In genomic region chr16:66849543-66849942, GRCh38 we compare ENCODE assay signal across 22 cellular contexts. TPM values are rescaled to one million over a fixed set of nuclear protein-coding genes. Genes with fewer than 3 reads are reported as not detected.
DNase-seq lines count a peak whose midpoint lies in the region; FAIRE-seq and TF ChIP-seq lines count a peak whose summit lies in the region.
"Had no signal": no experiment of that assay in that cellular context is flagged by ENCODE, and none has a peak within 500 bp of the region (broad histone marks: within the 10 kb centered on the region; RNA-seq: fewer than 3 reads in every experiment).

No MANE protein-coding gene starts in this region.

- H3K9ac ChIP-seq in H1 (replicated peaks in 1 of 4; ENCODE audit: extremely low read depth in 1 of 4, low read depth in 3 of 4, low read length in 3 of 4): no peak overlapping the region

- BruUV-seq in OCI-LY7 (replicated peaks; lab: Mats Ljungman, UMichigan): no TSS peak

- H3K18ac ChIP-seq in H1 (ENCODE audit: extremely low read depth, low read length): no peak overlapping the region

- no peak overlapping the region for H3K4me3 ChIP-seq in OCI-LY7 (ENCODE audit: low read depth, low read length, poor library complexity, severe bottlenecking)
- no peak overlapping the region for H3K4me3 ChIP-seq in H1 (ENCODE audit: extremely low read depth in 1 of 4, insufficient read depth in 2 of 4, low read depth in 3 of 4, low read length in 4 of 4)
- no peak overlapping the region for H3K4me3 ChIP-seq in osteoblast (ENCODE audit: insufficient read depth, low read length)
- H3K4me3 ChIP-seq in ovary: no peak overlapping the region

- H3K4me2 ChIP-seq in OCI-LY7 (ENCODE audit: low read length) (no peak overlapping the region), H1 (ENCODE audit: insufficient read depth in 1 of 2, low read depth in 2 of 2, low read length in 2 of 2) (no peak overlapping the region), osteoblast (ENCODE audit: insufficient read depth, low read length) (no peak overlapping the region)

- no peak overlapping the region for H4K5ac ChIP-seq in H1 (ENCODE audit: insufficient read length, low read depth, low read length)

- no peak overlapping the region for H4K91ac ChIP-seq in H1 (replicated peaks; ENCODE audit: insufficient read length, low read length)

- 90% methylated on average over 4 of the region's 4 CpGs; no CpG with 5 or more reads in 1 of the 2 experiments for WGBS in H1 (ENCODE audit: extremely low coverage in 1 of 2, insufficient coverage in 1 of 2, insufficient read length in 1 of 2, insufficient replicate concordance in 2 of 2, low coverage in 1 of 2, low lambda C conversion rate in 2 of 2, missing lambda C conversion rate in 1 of 2), 2 experiments
- WGBS in ovary, 3 donors: 79 to 90% (median 87%) methylated on average over 4 of the region's 4 CpGs

- H2BK12ac ChIP-seq in H1 (ENCODE audit: low read depth, low read length): no peak overlapping the region

- H2BK20ac ChIP-seq in H1 (ENCODE audit: low read length): no peak overlapping the region

- H3K4me1 Mint-ChIP-seq in activated T-cell treated with anti-CD3 and anti-CD28 coated beads, Interleukin-2, amount 50 U/mL, for 24 hours (ENCODE audit: low read depth): peaks cover 10% of the 10 kb centered on the region
- peaks cover 11% of the 10 kb centered on the region for H3K4me1 Mint-ChIP-seq in osteocyte (ENCODE audit: unreplicated experiment)

- H3K9me3 Mint-ChIP-seq in activated T-cell treated with anti-CD3 and anti-CD28 coated beads, Interleukin-2, amount 50 U/mL, for 24 hours: no peaks in the 10 kb centered on the region
- no peaks in the 10 kb centered on the region for H3K9me3 Mint-ChIP-seq in osteocyte (ENCODE audit: unreplicated experiment)
- H3K9me3 Mint-ChIP-seq: CD4-positive, alpha-beta T cell had no signal

- H3K27me3 Mint-ChIP-seq in activated T-cell treated with anti-CD3 and anti-CD28 coated beads, Interleukin-2, amount 50 U/mL, for 24 hours: peaks cover 23% of the 10 kb centered on the region
- peaks cover 29% of the 10 kb centered on the region for H3K27me3 Mint-ChIP-seq in osteocyte (ENCODE audit: unreplicated experiment)

- H3K27ac Mint-ChIP-seq in activated T-cell treated with anti-CD3 and anti-CD28 coated beads, Interleukin-2, amount 50 U/mL, for 24 hours: no peak overlapping the region
- H3K27ac Mint-ChIP-seq in osteocyte (ENCODE audit: unreplicated experiment): no peak overlapping the region
- H3K27ac Mint-ChIP-seq: CD4-positive, alpha-beta T cell had no signal

- TF ChIP-seq EP300 in H1 (IDR thresholded peaks at IDR 0.05; ENCODE audit: borderline replicate concordance in 1 of 2, low read depth in 2 of 2, low read length in 2 of 2) (no peak), ovary (IDR thresholded peaks at IDR 0.05) (no peak)

- no peak overlapping the region for H2BK15ac ChIP-seq in H1 (ENCODE audit: low read length)

- no peak overlapping the region for H2AK5ac ChIP-seq in H1 (ENCODE audit: low read depth, low read length)

- H3K23me2 ChIP-seq in H1 (ENCODE audit: low read depth, low read length): peaks cover 5% of the 10 kb centered on the region

- peak; percentile 24; the same call in 1 of the 2 replicates for TF ChIP-seq CTCF in OCI-LY7 (conservative IDR thresholded peaks at IDR 0.05; ENCODE audit: low read length)
- TF ChIP-seq CTCF in H1 (IDR thresholded peaks at IDR 0.05; ENCODE audit: control extremely low read depth in 1 of 3, insufficient read depth in 1 of 3, low read depth in 1 of 3, low read length in 3 of 3): peak; percentile 28 to 32 (median 30); a peak in 3 of 4 replicates
- no peak for TF ChIP-seq CTCF in osteoblast (IDR thresholded peaks at IDR 0.05; ENCODE audit: extremely low read depth, low read depth, low read length)
- no peak for TF ChIP-seq CTCF in osteocyte (IDR thresholded peaks at IDR 0.05)
- TF ChIP-seq CTCF in ovary (IDR thresholded peaks at IDR 0.05): no peak

- no peak overlapping the region for H3K4me3 Mint-ChIP-seq in activated T-cell treated with anti-CD3 and anti-CD28 coated beads, Interleukin-2, amount 50 U/mL, for 24 hours
- no peak overlapping the region for H3K4me3 Mint-ChIP-seq in osteocyte (ENCODE audit: unreplicated experiment)
- H3K4me3 Mint-ChIP-seq: CD4-positive, alpha-beta T cell had no signal

- no peak overlapping the region for H3K23ac ChIP-seq in H1 (ENCODE audit: insufficient read length)

- H2AFZ ChIP-seq in OCI-LY7 (ENCODE audit: low read length) (no peak overlapping the region), H1 (ENCODE audit: low read length) (no peak overlapping the region), osteoblast (ENCODE audit: low read length) (no peak overlapping the region)

- no peak overlapping the region for H4K8ac ChIP-seq in H1 (ENCODE audit: extremely low read depth, insufficient read depth, low read length)

- H3K14ac ChIP-seq in H1 (ENCODE audit: insufficient read length): no peak overlapping the region

- no peak for TF ChIP-seq POLR2A in H1 (IDR thresholded peaks at IDR 0.05; ENCODE audit: control extremely low read depth in 1 of 2, low read depth in 2 of 2, low read length in 2 of 2)
- TF ChIP-seq POLR2A in ovary (IDR thresholded peaks at IDR 0.05): no peak

- DNase-seq in activated T-cell treated with anti-CD3 and anti-CD28 coated beads, Interleukin-2, amount 50 U/mL, for 24 hours: peak; percentile 7
- DNase-seq in activated T-cell treated with anti-CD3 and anti-CD28 coated beads, Interleukin-2, amount 50 U/mL, for 48 hours: no peak
- DNase-seq in OCI-LY7 (ENCODE audit: low spot score): no peak
- no peak for DNase-seq in H1 (ENCODE audit: low read depth in 1 of 2, low spot score in 2 of 2)
- peak; percentile 19 for DNase-seq in osteoblast (ENCODE audit: insufficient read length, low spot score, missing footprints)
- no peak for DNase-seq in osteocyte (ENCODE audit: extremely low spot score, unreplicated experiment)
- no peak for DNase-seq in NCI-H128 (lab: John Stamatoyannopoulos, UW; ENCODE audit: unreplicated experiment)
- no peak for DNase-seq in ovary
- DNase-seq: BE2C; Caco-2; CD4-positive, alpha-beta T cell; DMS 273 treated with DMSO at 0.1 percent for 48 hours; DMS79 treated with DMSO at 0.1 percent for 48 hours; IMR-90; MV-4-11; NCI-H1105 treated with DMSO at 0.1 percent for 48 hours; NCI-H1694; NCI-H446; NCI-H526; Right ventricle myocardium superior had no signal

- H3K4me1 ChIP-seq in OCI-LY7 (ENCODE audit: insufficient read depth, low read length, poor library complexity, severe bottlenecking) (peaks cover 3% of the 10 kb centered on the region), H1 (replicated peaks in 1 of 4; ENCODE audit: control insufficient read depth in 3 of 4, insufficient read depth in 4 of 4, low read length in 3 of 4) (peaks cover 0 to 2% (median 0%) of the 10 kb centered on the region in 4 experiments; a peak in 2 of 7 replicates), osteoblast (ENCODE audit: insufficient read depth, low read length) (no peaks in the 10 kb centered on the region), ovary (ENCODE audit: insufficient read depth) (peaks cover 4% of the 10 kb centered on the region)
- H3K4me1 ChIP-seq: BE2C had no signal

- H2BK5ac ChIP-seq in H1 (ENCODE audit: low read depth, low read length): no peak overlapping the region

- H3K56ac ChIP-seq in H1 (replicated peaks; ENCODE audit: insufficient read length, low read depth, low read length): no peak overlapping the region

- no peak overlapping the region for H2BK120ac ChIP-seq in H1 (replicated peaks; ENCODE audit: low read depth, low read length)

- CTCF ChIA-PET in OCI-LY7 (lab: Charles Lee; ENCODE audit: unreplicated experiment): no interaction called here
- CTCF ChIA-PET in H1 (lab: Charles Lee; ENCODE audit: partially characterized antibody): interaction anchor here (0.5 to 13.4 kb wide), 17 partner anchors 8 to 457 kb away, joined by 3 to 162 read pairs (median 4); partner anchors contain the start of gene NAE1

- no peak for FAIRE-seq in H1 (lab: Jason Lieb, UNC)
- FAIRE-seq: A204.1 had no signal

- H3K4ac ChIP-seq in H1 (replicated peaks; ENCODE audit: insufficient read length, low read depth, low read length): no peak overlapping the region

- TF ChIP-seq RAD21 in H1 (IDR thresholded peaks at IDR 0.05 in 1 of 2, conservative IDR thresholded peaks at IDR 0.05 in 1 of 2; ENCODE audit: low read depth in 2 of 2, low read length in 2 of 2): peak; percentile 5 to 45; a peak in 3 of 4 replicates

- intact Hi-C loops in OCI-LY7 (cut with micrococcal nuclease; ENCODE audit: unreplicated experiment) (no loop called here), ovary (cut with DNase I) (no loop called here)

- H3K27me3 ChIP-seq in H1 (replicated peaks in 1 of 4; ENCODE audit: control insufficient read depth in 3 of 4, extremely low read depth in 1 of 4, insufficient read depth in 3 of 4, low read length in 3 of 4): peaks cover 13 to 26% (median 19%) of the 10 kb centered on the region in 4 experiments
- peaks cover 34% of the 10 kb centered on the region for H3K27me3 ChIP-seq in osteoblast (ENCODE audit: insufficient read depth, low read length)
- no peaks in the 10 kb centered on the region for H3K27me3 ChIP-seq in ovary

- H3K9me2 ChIP-seq in OCI-LY7 (ENCODE audit: insufficient read depth, low read length): no peaks in the 10 kb centered on the region

- H3K36me3 ChIP-seq in OCI-LY7 (ENCODE audit: insufficient read depth, low read length) (no peaks in the 10 kb centered on the region), H1 (ENCODE audit: control insufficient read depth in 2 of 4, insufficient read depth in 4 of 4, low read length in 3 of 4) (no peaks in the 10 kb centered on the region), osteoblast (ENCODE audit: insufficient read depth, low read length) (no peaks in the 10 kb centered on the region), ovary (no peaks in the 10 kb centered on the region)
- H3K36me3 ChIP-seq: BE2C had no signal

- no peaks in the 10 kb centered on the region for H3K79me1 ChIP-seq in H1 (ENCODE audit: low read depth, low read length)

- H3K27ac ChIP-seq in OCI-LY7 (ENCODE audit: low read depth, low read length, poor library complexity, severe bottlenecking): no peak overlapping the region
- H3K27ac ChIP-seq in H1 (ENCODE audit: low read depth, low read length): no peak overlapping the region
- no peak overlapping the region for H3K27ac ChIP-seq in osteoblast (ENCODE audit: low read depth, low read length)
- no peak overlapping the region for H3K27ac ChIP-seq in ovary

- H4K20me1 ChIP-seq in OCI-LY7 (ENCODE audit: insufficient read depth, low read length) (no peaks in the 10 kb centered on the region), H1 (replicated peaks in 1 of 2; ENCODE audit: control insufficient read depth in 1 of 2, insufficient read depth in 2 of 2, low read length in 2 of 2) (peaks cover 0 to 3% of the 10 kb centered on the region in 2 experiments), osteoblast (ENCODE audit: insufficient read depth, low read length) (no peaks in the 10 kb centered on the region)

- POLR2A ChIA-PET in OCI-LY7 (lab: Charles Lee) (interaction anchor here (0.6 to 0.7 kb wide), 3 partner anchors 10 to 1091 kb away, joined by 3 to 6 read pairs (median 4); no protein-coding TSS in a partner anchor), H1 (lab: Charles Lee; ENCODE audit: partially characterized antibody) (interaction anchor here (0.5 to 2.0 kb wide), 3 partner anchors 10 to 21 kb away, joined by 3 to 6 read pairs (median 4); no protein-coding TSS in a partner anchor)

- H3K9me3 ChIP-seq in OCI-LY7 (ENCODE audit: low read length): no peaks in the 10 kb centered on the region
- H3K9me3 ChIP-seq in H1 (ENCODE audit: insufficient read depth in 2 of 2, low read depth in 1 of 2, low read length in 1 of 2): no peaks in the 10 kb centered on the region
- no peaks in the 10 kb centered on the region for H3K9me3 ChIP-seq in osteoblast (ENCODE audit: low read depth, low read length)
- no peaks in the 10 kb centered on the region for H3K9me3 ChIP-seq in ovary
- H3K9me3 ChIP-seq: BE2C, Caco-2 had no signal

- no peaks in the 10 kb centered on the region for H3K79me2 ChIP-seq in OCI-LY7 (ENCODE audit: insufficient read depth, low read depth, low read length)
- no peaks in the 10 kb centered on the region for H3K79me2 ChIP-seq in H1 (ENCODE audit: control insufficient read depth in 1 of 2, insufficient read depth in 2 of 2, low read length in 2 of 2)
- no peaks in the 10 kb centered on the region for H3K79me2 ChIP-seq in osteoblast (ENCODE audit: insufficient read depth, low read length)

- no peaks in the 10 kb centered on the region for H3K36me3 Mint-ChIP-seq in activated T-cell treated with anti-CD3 and anti-CD28 coated beads, Interleukin-2, amount 50 U/mL, for 24 hours (ENCODE audit: low read depth)
- no peaks in the 10 kb centered on the region for H3K36me3 Mint-ChIP-seq in osteocyte (ENCODE audit: unreplicated experiment)

RNA-seq across cellular contexts. Expression of gene CA7, which starts 5.3 kb away (rescaled TPM):
- total RNA-seq in OCI-LY7 (2014; rRNA removed; shearing (Covaris generic)): not detected in 2 replicates
- total RNA-seq in OCI-LY7 (2022) (not detected in 2 replicates), osteoblast (not detected in 2 replicates), osteocyte (not detected in 2 replicates), ovary (not detected)
- total RNA-seq in H1 (2021; fragmentation: NEBNext Ultra II Directional; extraction: Animal tissue kit (Norgen Biotek cat#: 25700)): 1.7 and 1.8 TPM in 2 replicates
- polyA plus RNA-seq in H1 (2011; rRNA removed) (2.7 and 4.7 TPM in 2 replicates), ovary (not detected)
- 3.2 TPM for polyA plus RNA-seq in H1 (2011; cell fraction: cytosol; rRNA removed)
- polyA plus RNA-seq in H1 (2011; cell fraction: nucleus; rRNA removed): 3.4 TPM
- 0.81 to 2.5 TPM (median 2.0 TPM) in 4 replicates for polyA plus RNA-seq in H1 (2012, experiment 1 of 2)
- polyA plus RNA-seq in H1 (2012, experiment 2 of 2): 2.0 TPM
- polyA plus RNA-seq in H1 (2013, experiment 1 of 2): 1.6 TPM
- polyA plus RNA-seq in H1 (2013, experiment 2 of 2): 1.4 TPM
- polyA minus RNA-seq in H1 (2011; rRNA and poly(A)+ RNA removed): 2.0 and 2.6 TPM in 2 replicates
- 1.5 TPM for polyA minus RNA-seq in H1 (2011; cell fraction: cytosol; rRNA and poly(A)+ RNA removed)
- 1.00 TPM for polyA minus RNA-seq in H1 (2011; cell fraction: nucleus; rRNA and poly(A)+ RNA removed)
- total RNA-seq: CD4-positive, alpha-beta T cell; HT1080; IMR-90; Right ventricle myocardium superior had no signal
- polyA plus RNA-seq: IMR-90 had no signal

RNA-seq across cellular contexts. Expression of gene NAE1, which starts 18.8 kb away (rescaled TPM):
- total RNA-seq in OCI-LY7 (2014; rRNA removed; shearing (Covaris generic)): 85.0 and 85.2 TPM in 2 replicates
- total RNA-seq in OCI-LY7 (2022): 98.9 and 106 TPM in 2 replicates
- 145 and 155 TPM in 2 replicates for total RNA-seq in H1 (2021; fragmentation: NEBNext Ultra II Directional; extraction: Animal tissue kit (Norgen Biotek cat#: 25700))
- 30.3 and 66.6 TPM in 2 replicates for polyA plus RNA-seq in H1 (2011; rRNA removed)
- polyA plus RNA-seq in H1 (2011; cell fraction: cytosol; rRNA removed): 89.8 TPM
- polyA plus RNA-seq in H1 (2011; cell fraction: nucleus; rRNA removed): 18.4 TPM
- polyA plus RNA-seq in H1 (2012, experiment 1 of 2): 82.6 to 180 TPM (median 91.9 TPM) in 4 replicates
- polyA plus RNA-seq in H1 (2012, experiment 2 of 2): 11.6 TPM
- polyA plus RNA-seq in H1 (2013, experiment 1 of 2): 195 TPM
- polyA plus RNA-seq in H1 (2013, experiment 2 of 2): 199 TPM
- polyA minus RNA-seq in H1 (2011; rRNA and poly(A)+ RNA removed): 34.3 and 62.0 TPM in 2 replicates
- 31.3 TPM for polyA minus RNA-seq in H1 (2011; cell fraction: cytosol; rRNA and poly(A)+ RNA removed)
- 54.2 TPM for polyA minus RNA-seq in H1 (2011; cell fraction: nucleus; rRNA and poly(A)+ RNA removed)
- 73.5 and 84.6 TPM in 2 replicates for total RNA-seq in osteoblast
- total RNA-seq in osteocyte: 64.4 and 65.0 TPM in 2 replicates
- total RNA-seq in ovary: 10 to 100 TPM; 38.3 to 63.7 (median 54.0) TPM
- 10 to 100 TPM; 41.8 to 44.4 TPM for polyA plus RNA-seq in ovary

RNA-seq across cellular contexts. Expression of gene PDP2, which starts 30.8 kb away (rescaled TPM):
- total RNA-seq in OCI-LY7 (2014; rRNA removed; shearing (Covaris generic)): 11.1 and 13.8 TPM in 2 replicates
- 25.7 and 29.2 TPM in 2 replicates for total RNA-seq in OCI-LY7 (2022)
- total RNA-seq in H1 (2021; fragmentation: NEBNext Ultra II Directional; extraction: Animal tissue kit (Norgen Biotek cat#: 25700)): 36.0 and 36.5 TPM in 2 replicates
- 10.1 and 11.7 TPM in 2 replicates for polyA plus RNA-seq in H1 (2011; rRNA removed)
- 15.6 TPM for polyA plus RNA-seq in H1 (2011; cell fraction: cytosol; rRNA removed)
- 20.5 TPM for polyA plus RNA-seq in H1 (2011; cell fraction: nucleus; rRNA removed)
- polyA plus RNA-seq in H1 (2012, experiment 1 of 2): 10.6 to 16.3 TPM (median 15.7 TPM) in 4 replicates
- polyA plus RNA-seq in H1 (2012, experiment 2 of 2): 14.4 TPM
- 13.5 TPM for polyA plus RNA-seq in H1 (2013, experiment 1 of 2)
- 12.7 TPM for polyA plus RNA-seq in H1 (2013, experiment 2 of 2)
- 97.6 and 123 TPM in 2 replicates for polyA minus RNA-seq in H1 (2011; rRNA and poly(A)+ RNA removed)
- 19.5 TPM for polyA minus RNA-seq in H1 (2011; cell fraction: cytosol; rRNA and poly(A)+ RNA removed)
- 28.7 TPM for polyA minus RNA-seq in H1 (2011; cell fraction: nucleus; rRNA and poly(A)+ RNA removed)
- 11.5 and 13.8 TPM in 2 replicates for total RNA-seq in osteoblast
- total RNA-seq in osteocyte: 16.5 and 17.4 TPM in 2 replicates
- 10 to 100 TPM in 5 of 7 donors, 1 to 10 TPM in 2; 3.9 to 23.3 (median 18.5) TPM for total RNA-seq in ovary
- polyA plus RNA-seq in ovary: 10 to 100 TPM in 1 of 2 donors, 1 to 10 TPM in 1; 9.4 to 27.9 TPM

RNA-seq across cellular contexts. Expression of gene TERB1, which starts 48.2 kb away (rescaled TPM):
- not detected in 2 replicates for total RNA-seq in OCI-LY7 (2014; rRNA removed; shearing (Covaris generic))
- total RNA-seq in OCI-LY7 (2022): 0.17 TPM in 1 of 2 replicates, not detected in the other
- not detected in 2 replicates for total RNA-seq in H1 (2021; fragmentation: NEBNext Ultra II Directional; extraction: Animal tissue kit (Norgen Biotek cat#: 25700))
- not detected in 2 replicates for polyA plus RNA-seq in H1 (2011; rRNA removed)
- 0.13 TPM for polyA plus RNA-seq in H1 (2011; cell fraction: cytosol; rRNA removed)
- polyA plus RNA-seq in H1 (2011; cell fraction: nucleus; rRNA removed): not detected
- polyA plus RNA-seq in H1 (2012, experiment 1 of 2): not detected in 4 replicates
- polyA plus RNA-seq in H1 (2012, experiment 2 of 2): not detected
- not detected for polyA plus RNA-seq in H1 (2013, experiment 1 of 2)
- not detected for polyA plus RNA-seq in H1 (2013, experiment 2 of 2)
- not detected in 2 replicates for polyA minus RNA-seq in H1 (2011; rRNA and poly(A)+ RNA removed)
- polyA minus RNA-seq in H1 (2011; cell fraction: cytosol; rRNA and poly(A)+ RNA removed): not detected
- not detected for polyA minus RNA-seq in H1 (2011; cell fraction: nucleus; rRNA and poly(A)+ RNA removed)
- 0.29 and 0.36 TPM in 2 replicates for total RNA-seq in osteoblast
- 0.18 and 0.43 TPM in 2 replicates for total RNA-seq in osteocyte
- under 1 TPM in 3 of 7 donors, not detected in 4; 0.27 to 0.50 (median 0.35) TPM for total RNA-seq in ovary
- polyA plus RNA-seq in ovary: under 1 TPM in 1 of 2 donors, not detected in 1; 0.04 TPM
- total RNA-seq: Caco-2, HT1080, IMR-90, Right ventricle myocardium superior had no signal
- polyA plus RNA-seq: IMR-90 had no signal

Comparison
In these comparisons a context has a peak if more than half of its experiments do, and no peak if none do; other contexts are left out.
1. DNase-seq: peak in activated T-cell treated with anti-CD3 and anti-CD28 coated beads, Interleukin-2, amount 50 U/mL, for 24 hours (single experiment) and osteoblast (single experiment); none in activated T-cell treated with anti-CD3 and anti-CD28 coated beads, Interleukin-2, amount 50 U/mL, for 48 hours (0 of 2), OCI-LY7 (single experiment), H1 (0 of 2), osteocyte (single experiment), NCI-H128 (single experiment) and ovary (0 of 5).
2. CTCF ChIP-seq: peak in OCI-LY7 (single experiment) and H1 (3 of 3); none in osteoblast (single experiment), osteocyte (single experiment) and ovary (0 of 3).